8 cellular contexts compared by ENCODE assay signal in genomic region chr20:10433623-10434466, GRCh38. TPM values are rescaled to one million over a fixed set of nuclear protein-coding genes. Genes with fewer than 3 reads are reported as not detected.
DNase-seq lines count a peak whose midpoint lies in the region; TF ChIP-seq lines count a peak whose summit lies in the region.

MKKS (minus strand) TSS chr20:10434222; CDS start chr20:10413514, 20,708 bp downstream.

- H3K36me3 ChIP-seq in endodermal cell (ENCODE audit: control insufficient read depth, insufficient read depth, low read length), result no peaks in the 10 kb centered on the region

- DNase-seq in COLO668 (lab: John Stamatoyannopoulos, UW; ENCODE audit: unreplicated experiment), result peak; percentile 95
- DNase-seq in GM20000 (ENCODE audit: low spot score), result peak; percentile 80
- peak; percentile 91 for DNase-seq in HT-29 (ENCODE audit: low spot score)
- DNase-seq in NOMO-1 (lab: John Stamatoyannopoulos, UW; ENCODE audit: unreplicated experiment in 2 of 2), result peak; percentile 78 to 79
- peak; percentile 63 for DNase-seq in activated CD8-positive, alpha-beta memory T cell treated with anti-CD3 and anti-CD28 coated beads, Interleukin-2, amount 50 U/mL, for 1 hour (ENCODE audit: extremely low read depth)
- DNase-seq in endodermal cell, result peak; percentile 95
- DNase-seq in midbrain (lab: John Stamatoyannopoulos, UW), result peak; percentile 93
- DNase-seq in stimulated activated CD8-positive, alpha-beta memory T cell treated with anti-CD3 and anti-CD28 coated beads, Interleukin-15, amount 100 ng/mL, for 48 hours (ENCODE audit: low read depth in 2 of 2), result peak; percentile 71 to 78

- TF ChIP-seq CTCF in GM20000 (IDR thresholded peaks at IDR 0.05; ENCODE audit: extremely low read depth, missing control alignments), result no peak
- TF ChIP-seq CTCF in endodermal cell (conservative IDR thresholded peaks at IDR 0.05), result peak; percentile 23

- peaks cover 9% of the 10 kb centered on the region for H3K4me1 ChIP-seq in endodermal cell (ENCODE audit: control insufficient read depth, insufficient read depth, low read length)

- H3K4me3 ChIP-seq in endodermal cell (ENCODE audit: low read length), result peak within 1 kb of the TSS; percentile 85

- 0% methylated on average over 39 to 73 of the region's 73 CpGs for WGBS in endodermal cell (ENCODE audit: insufficient coverage in 1 of 2, insufficient read length in 1 of 2), 2 experiments

- peak within 1 kb of the TSS; percentile 91 for H3K4me3 Mint-ChIP-seq in endodermal cell

- H3K4me1 Mint-ChIP-seq in endodermal cell, result peaks cover 34% of the 10 kb centered on the region

- H3K27ac Mint-ChIP-seq in endodermal cell, result peak within 1 kb of the TSS; percentile 94

- H3K9me3 Mint-ChIP-seq in endodermal cell, result no peaks in the 10 kb centered on the region

- H3K36me3 Mint-ChIP-seq in endodermal cell (ENCODE audit: low read depth), result peaks cover 3% of the 10 kb centered on the region

- no peaks in the 10 kb centered on the region for H3K9me3 ChIP-seq in endodermal cell (ENCODE audit: control insufficient read depth, low read length)

- H3K27me3 Mint-ChIP-seq in endodermal cell (ENCODE audit: insufficient read depth), result no peaks in the 10 kb centered on the region

- H3K27ac ChIP-seq in endodermal cell (ENCODE audit: low read depth, low read length), result peak within 1 kb of the TSS; percentile 84

- no peaks in the 10 kb centered on the region for H3K27me3 ChIP-seq in endodermal cell (ENCODE audit: control insufficient read depth, insufficient read depth, low read length, poor library complexity, severe bottlenecking)

- peak within 1 kb of the TSS; percentile 82 for H3K9ac ChIP-seq in endodermal cell (ENCODE audit: extremely low read depth, low read length, poor library complexity, severe bottlenecking)

RNA-seq across cellular contexts. Expression of gene MKKS, which starts in this region (rescaled TPM):
- total RNA-seq in HT-29 (2014; rRNA removed; shearing (Covaris generic)), result 4.2 and 5.5 TPM in 2 replicates
- total RNA-seq in endodermal cell, result 10 to 100 TPM; 13.2 to 13.8 TPM
- 22.0 TPM for polyA plus RNA-seq in endodermal cell (2013, experiment 1 of 2)
- polyA plus RNA-seq in endodermal cell (2013, experiment 2 of 2), result 22.1 TPM

Comparison
In these comparisons a context has a peak if more than half of its experiments do, and no peak if none do; other contexts are left out.
1. Peak in every context shown above with its lines: DNase-seq, H3K4me3 ChIP-seq and H3K27ac ChIP-seq.